In the genomic region with DNA sequence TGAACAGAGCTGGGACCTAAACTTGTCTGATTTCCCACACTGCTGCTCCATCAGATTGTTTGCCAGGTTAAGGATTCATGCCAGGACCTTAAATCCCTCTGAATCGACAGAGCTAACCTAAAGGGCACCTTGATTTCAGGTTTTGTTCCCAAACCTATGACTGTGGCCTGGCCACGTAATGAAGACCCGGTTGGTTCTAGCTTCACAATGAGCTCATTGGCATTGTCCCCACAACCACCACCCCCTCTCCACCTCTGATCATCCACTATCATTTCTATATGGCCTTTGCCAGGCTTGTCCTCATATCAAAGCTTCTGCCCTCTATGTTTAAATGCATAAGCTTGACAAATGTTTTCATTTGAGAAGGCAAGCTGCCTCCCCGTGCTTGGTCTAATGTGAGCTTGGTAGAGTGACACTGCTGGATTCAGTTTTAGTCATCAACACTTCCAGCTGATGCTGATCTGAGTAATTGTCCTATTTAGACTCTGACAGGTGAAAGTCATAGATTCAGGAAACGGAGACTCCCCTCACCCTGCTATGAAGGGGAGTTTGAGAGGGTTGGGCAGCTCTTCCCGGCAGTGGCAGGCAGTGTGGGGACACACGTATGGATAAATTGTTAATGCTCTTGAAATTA, we compare ENCODE assay signal across 9 cellular contexts.
DNase-seq lines count a peak whose midpoint lies in the region; ATAC-seq lines count a peak whose summit lies in the region.
"Had no signal": no experiment of that assay in that cellular context is flagged by ENCODE, and none has a peak within 500 bp of the region (broad histone marks: within the 10 kb centered on the region; RNA-seq: fewer than 3 reads in every experiment).

No MANE protein-coding gene starts in this region.

- peak; percentile 15 for DNase-seq in activated naive CD4-positive, alpha-beta T cell treated with anti-CD3 and anti-CD28 coated beads, Interleukin-2, amount 50 U/mL, for 16 hours
- DNase-seq in COLO668 (lab: John Stamatoyannopoulos, UW; ENCODE audit: unreplicated experiment) = no peak
- no peak for DNase-seq in NK-92 (lab: John Stamatoyannopoulos, UW; ENCODE audit: unreplicated experiment)
- DNase-seq in inferior parietal cortex (ENCODE audit: extremely low spot score) = no peak
- DNase-seq: NCI-H226, SW 1271 had no signal

- ATAC-seq in GM18858 (IDR thresholded peaks at IDR 0.05; ENCODE audit: unreplicated experiment) (peak; percentile 99), GM19467 (IDR thresholded peaks at IDR 0.05; ENCODE audit: unreplicated experiment) (peak; percentile 84), HG03045 (IDR thresholded peaks at IDR 0.05; ENCODE audit: unreplicated experiment) (peak; percentile 95)
